ENCODE assay signal across 28 cellular contexts in genomic region chr21:14688412-14688811, GRCh38.
A peak's percentile ranks its signal among the peaks of the same experiment; 100 is the strongest.
DNase-seq lines count a peak whose midpoint lies in the region; ATAC-seq and TF ChIP-seq lines count a peak whose summit lies in the region.
"Had no signal": no experiment of that assay in that cellular context is flagged by ENCODE, and none has a peak within 500 bp of the region (broad histone marks: within the 10 kb centered on the region; RNA-seq: fewer than 3 reads in every experiment).

No MANE protein-coding gene starts in this region.

- no peak for TF ChIP-seq CTCF in nephron progenitor cell (IDR thresholded peaks at IDR 0.05)

- no peak for DNase-seq in nephron progenitor cell
- DNase-seq in NCI-H2081 treated with DMSO at 0.1 percent for 48 hours (lab: John Stamatoyannopoulos, UW) = no peak
- no peak for DNase-seq in left lobe of liver (ENCODE audit: low spot score)
- no peak for DNase-seq in midbrain (lab: John Stamatoyannopoulos, UW)
- DNase-seq: activated CD4-positive, alpha-beta T cell treated with anti-CD3 and anti-CD28 coated beads, Interleukin-2, amount 10 ng/mL, durations not matched to agents 7 days and 5 days; CD8-positive, alpha-beta memory T cell; effector CD4-positive, alpha-beta T cell; foreskin melanocyte; GDM1; HFFc6; left ventricle myocardium inferior; NCI-H146; NCI-H226; NCI-H774; pancreas; PC-3; SHP77 treated with DMSO at 0.1 percent for 48 hours; stimulated activated CD4-positive, alpha-beta T cell treated with anti-CD3 and anti-CD28 coated beads, Interleukin-4, amount 100 ng/mL, for 4 hours; T-cell had no signal

- ATAC-seq in GM18498 (IDR thresholded peaks at IDR 0.05; ENCODE audit: unreplicated experiment) = peak; percentile 36
- ATAC-seq in GM21576 (IDR thresholded peaks at IDR 0.05; ENCODE audit: unreplicated experiment) = peak; percentile 21
- peak; percentile 36 for ATAC-seq in HG03442 (IDR thresholded peaks at IDR 0.05; ENCODE audit: unreplicated experiment)
- ATAC-seq in HG02981 (IDR thresholded peaks at IDR 0.05; ENCODE audit: unreplicated experiment) = no peak
- no peak for ATAC-seq in left lobe of liver
- ATAC-seq: pancreas, PC-3, T-cell had no signal

- no peaks in the 10 kb centered on the region for H3K27me3 Mint-ChIP-seq in nephron progenitor cell (ENCODE audit: low read depth, poor library complexity)
- H3K27me3 Mint-ChIP-seq: activated CD4-positive, alpha-beta T cell treated with anti-CD3 and anti-CD28 coated beads, Interleukin-2, amount 10 ng/mL, durations not matched to agents 7 days and 5 days; activated naive CD8-positive, alpha-beta T cell; T-cell; type B pancreatic cell had no signal

- peaks cover 16% of the 10 kb centered on the region for H3K4me1 Mint-ChIP-seq in nephron progenitor cell
- H3K4me1 Mint-ChIP-seq: mesothelial cell of epicardium, nephron had no signal

- H3K36me3 Mint-ChIP-seq in nephron progenitor cell (ENCODE audit: low read depth) = peaks cover 4% of the 10 kb centered on the region
- H3K36me3 Mint-ChIP-seq: activated naive CD8-positive, alpha-beta T cell; mesothelial cell of epicardium; T-cell; type B pancreatic cell had no signal

- H3K4me3 Mint-ChIP-seq in nephron progenitor cell = no peak overlapping the region
- H3K4me3 Mint-ChIP-seq: activated CD4-positive, alpha-beta T cell treated with anti-CD3 and anti-CD28 coated beads, Interleukin-2, amount 10 ng/mL, durations not matched to agents 7 days and 5 days; activated naive CD8-positive, alpha-beta T cell; activated T-helper 1 cell treated with anti-CD3 and anti-CD28 coated beads, Interleukin-12 subunit alpha, Interleukin-12 subunit beta, Interleukin-2, Interleukin-4 antibody, amounts not matched to agents 30 ng/mL and 10 ng/mL and 1 ng/mL, durations not matched to agents 14 hours and 24 hours and 36 hours; CD8-positive, alpha-beta memory T cell; HFFc6; mesothelial cell of epicardium; nephron; T-cell; type B pancreatic cell had no signal

- H3K27ac Mint-ChIP-seq in nephron progenitor cell = peak overlapping the region; percentile 23
- H3K27ac Mint-ChIP-seq: activated CD4-positive, alpha-beta T cell treated with anti-CD3 and anti-CD28 coated beads, Interleukin-2, amount 10 ng/mL, durations not matched to agents 7 days and 5 days; activated naive CD8-positive, alpha-beta T cell; activated T-helper 1 cell treated with anti-CD3 and anti-CD28 coated beads, Interleukin-12 subunit alpha, Interleukin-12 subunit beta, Interleukin-2, Interleukin-4 antibody, amounts not matched to agents 30 ng/mL and 10 ng/mL and 1 ng/mL, durations not matched to agents 14 hours and 24 hours and 36 hours; HFFc6; mesothelial cell of epicardium; nephron; T-cell; type B pancreatic cell had no signal

- H3K9me3 Mint-ChIP-seq in nephron progenitor cell = peaks cover 3% of the 10 kb centered on the region
- H3K9me3 Mint-ChIP-seq: CD8-positive, alpha-beta memory T cell; mesothelial cell of epicardium; nephron; T-cell; type B pancreatic cell had no signal

Comparison
In these comparisons a context has a peak if more than half of its experiments do, and no peak if none do; other contexts are left out.
1. ATAC-seq: peak in GM18498 (single experiment), GM21576 (single experiment) and HG03442 (single experiment); none in HG02981 (single experiment) and left lobe of liver (single experiment).